Comparison of ENCODE assay signal across 9 cellular contexts in genomic region chr9:121331992-121332685, GRCh38. TPM values are rescaled to one million over a fixed set of nuclear protein-coding genes. Genes with fewer than 3 reads are reported as not detected.
DNase-seq lines count a peak whose midpoint lies in the region; ATAC-seq and TF ChIP-seq lines count a peak whose summit lies in the region.
"Had no signal": no experiment of that assay in that cellular context is flagged by ENCODE, and none has a peak within 500 bp of the region (broad histone marks: within the 10 kb centered on the region; RNA-seq: fewer than 3 reads in every experiment).

No MANE protein-coding gene starts in this region.

- CTCF ChIA-PET in A673 (lab: Charles Lee) = interaction anchor here (0.7 to 1.5 kb wide), 4 partner anchors 11 to 262 kb away, joined by 5 to 7 read pairs (median 6); no protein-coding TSS in a partner anchor

- H3K4me3 Mint-ChIP-seq in neural progenitor cell = no peak overlapping the region

- H3K9me3 Mint-ChIP-seq in neural progenitor cell = no peaks in the 10 kb centered on the region

- H3K9ac ChIP-seq in neural progenitor cell = no peak overlapping the region
- H3K9ac ChIP-seq: BLaER1 treated with 17β-estradiol and CSF1 and Interleukin-3, amounts not matched to agents 10 nM and 100 nM had no signal

- no peak overlapping the region for H3K4me3 ChIP-seq in A673 (ENCODE audit: low read depth, low read length, poor library complexity, severe bottlenecking)
- H3K4me3 ChIP-seq in RWPE2 (ENCODE audit: severe bottlenecking) = no peak overlapping the region
- H3K4me3 ChIP-seq in neural progenitor cell = no peak overlapping the region
- H3K4me3 ChIP-seq: BLaER1 treated with 17β-estradiol and CSF1 and Interleukin-3, amounts not matched to agents 10 nM and 100 nM had no signal

- peaks cover 22% of the 10 kb centered on the region for H3K36me3 ChIP-seq in A673 (ENCODE audit: insufficient read depth, low read length, poor library complexity, severe bottlenecking)
- peaks cover 59% of the 10 kb centered on the region for H3K36me3 ChIP-seq in RWPE2 (ENCODE audit: low read depth)
- no peaks in the 10 kb centered on the region for H3K36me3 ChIP-seq in neural progenitor cell

- H3K4me1 ChIP-seq in A673 (ENCODE audit: insufficient read depth, low read length, poor library complexity, severe bottlenecking) = peaks cover 5% of the 10 kb centered on the region
- peaks cover 16% of the 10 kb centered on the region for H3K4me1 ChIP-seq in RWPE2 (ENCODE audit: insufficient read depth, poor library complexity, severe bottlenecking)
- H3K4me1 ChIP-seq in neural progenitor cell = no peaks in the 10 kb centered on the region

- H3K27ac ChIP-seq in A673 (ENCODE audit: low read depth, low read length, poor library complexity, severe bottlenecking) (no peak overlapping the region), RWPE2 (ENCODE audit: poor library complexity, severe bottlenecking) (no peak overlapping the region), neural progenitor cell (no peak overlapping the region)

- H3K36me3 Mint-ChIP-seq in neural progenitor cell = peaks cover 12% of the 10 kb centered on the region

- BruUV-seq in A673 (replicated peaks; lab: Mats Ljungman, UMichigan) = no TSS peak

- H2AFZ ChIP-seq in neural progenitor cell (replicated peaks) = no peak overlapping the region

- H4K20me1 ChIP-seq in neural progenitor cell (ENCODE audit: low read depth) = no peaks in the 10 kb centered on the region

- peaks cover 11% of the 10 kb centered on the region for H3K4me1 Mint-ChIP-seq in neural progenitor cell

- intact Hi-C loops in A673 (cut with micrococcal nuclease; ENCODE audit: unreplicated experiment) = no loop called here
- intact Hi-C loops in posterior cingulate gyrus (cut with DNase I) = no loop called here

- no peak overlapping the region for H3K27ac Mint-ChIP-seq in neural progenitor cell

- H3K27me3 ChIP-seq in A673 (replicated peaks; ENCODE audit: insufficient read depth, low read depth, low read length, poor library complexity) = no peaks in the 10 kb centered on the region
- no peaks in the 10 kb centered on the region for H3K27me3 ChIP-seq in RWPE2 (ENCODE audit: insufficient read depth, poor library complexity, severe bottlenecking)
- no peaks in the 10 kb centered on the region for H3K27me3 ChIP-seq in neural progenitor cell
- H3K27me3 ChIP-seq: BLaER1 treated with 17β-estradiol and CSF1 and Interleukin-3, amounts not matched to agents 10 nM and 100 nM had no signal

- POLR2A ChIA-PET in A673 (lab: Charles Lee; ENCODE audit: low non-redundant PET) = no interaction called here

- H3K9me3 ChIP-seq in A673 (ENCODE audit: low read depth, low read length, poor library complexity, severe bottlenecking) (no peaks in the 10 kb centered on the region), RWPE2 (ENCODE audit: severe bottlenecking) (no peaks in the 10 kb centered on the region), neural progenitor cell (ENCODE audit: low read depth) (no peaks in the 10 kb centered on the region)
- H3K9me3 ChIP-seq: BLaER1 treated with 17β-estradiol and CSF1 and Interleukin-3, amounts not matched to agents 10 nM and 100 nM had no signal

- peak; percentile 61 for DNase-seq in A673 (ENCODE audit: low spot score)
- no peak for DNase-seq in RWPE2 (ENCODE audit: low spot score)
- peak; percentile 84 for DNase-seq in fibroblast of gingiva (ENCODE audit: low read depth)
- DNase-seq in neural progenitor cell (ENCODE audit: low spot score) = no peak
- DNase-seq in NCI-H345 treated with DMSO at 0.1 percent for 48 hours (lab: John Stamatoyannopoulos, UW; ENCODE audit: unreplicated experiment) = no peak
- no peak for DNase-seq in NCI-H1105 treated with DMSO at 0.1 percent for 48 hours (lab: John Stamatoyannopoulos, UW)
- no peak for DNase-seq in posterior cingulate gyrus

- ATAC-seq in RWPE2 (ENCODE audit: low read depth) = no peak; the same call in 2 of the 3 replicates
- no peak for ATAC-seq in GM21447 (IDR thresholded peaks at IDR 0.05; ENCODE audit: unreplicated experiment)

- no peaks in the 10 kb centered on the region for H3F3A ChIP-seq in neural progenitor cell (ENCODE audit: low read depth)

- no peak overlapping the region for H3K4me2 ChIP-seq in neural progenitor cell
- H3K4me2 ChIP-seq: BLaER1 treated with 17β-estradiol and CSF1 and Interleukin-3, amounts not matched to agents 10 nM and 100 nM had no signal

- TF ChIP-seq CTCF in A673 (conservative IDR thresholded peaks at IDR 0.05; ENCODE audit: low read depth, low read length) (peak; percentile 52), RWPE2 (IDR thresholded peaks at IDR 0.05; ENCODE audit: poor library complexity, severe bottlenecking) (peak; percentile 18), neural progenitor cell (IDR thresholded peaks at IDR 0.05) (peak; percentile 12)

- H3K27me3 Mint-ChIP-seq in neural progenitor cell (ENCODE audit: insufficient read depth, low read depth) = peaks cover 4% of the 10 kb centered on the region

- no peaks in the 10 kb centered on the region for H3K79me2 ChIP-seq in neural progenitor cell (ENCODE audit: low read depth)

RNA-seq across cellular contexts. Expression of gene STOM, which starts 37.9 kb away (rescaled TPM):
- 63.4 and 72.4 TPM in 2 replicates for total RNA-seq in A673 (2021)
- total RNA-seq in neural progenitor cell (ENCODE audit: low replicate concordance) = 61.5 and 99.4 TPM in 2 replicates

Comparison
In these comparisons a context has a peak if more than half of its experiments do, and no peak if none do; other contexts are left out.
1. DNase-seq: peak in A673 (single experiment) and fibroblast of gingiva (single experiment); none in RWPE2 (single experiment), neural progenitor cell (single experiment), NCI-H345 treated with DMSO at 0.1 percent for 48 hours (single experiment), NCI-H1105 treated with DMSO at 0.1 percent for 48 hours (single experiment) and posterior cingulate gyrus (0 of 10).
2. Peak in every context shown above with its lines, with median percentiles within 50 percentile points of each other: CTCF ChIP-seq.